Comparison of ENCODE assay signal across 8 cellular contexts in the genomic region with DNA sequence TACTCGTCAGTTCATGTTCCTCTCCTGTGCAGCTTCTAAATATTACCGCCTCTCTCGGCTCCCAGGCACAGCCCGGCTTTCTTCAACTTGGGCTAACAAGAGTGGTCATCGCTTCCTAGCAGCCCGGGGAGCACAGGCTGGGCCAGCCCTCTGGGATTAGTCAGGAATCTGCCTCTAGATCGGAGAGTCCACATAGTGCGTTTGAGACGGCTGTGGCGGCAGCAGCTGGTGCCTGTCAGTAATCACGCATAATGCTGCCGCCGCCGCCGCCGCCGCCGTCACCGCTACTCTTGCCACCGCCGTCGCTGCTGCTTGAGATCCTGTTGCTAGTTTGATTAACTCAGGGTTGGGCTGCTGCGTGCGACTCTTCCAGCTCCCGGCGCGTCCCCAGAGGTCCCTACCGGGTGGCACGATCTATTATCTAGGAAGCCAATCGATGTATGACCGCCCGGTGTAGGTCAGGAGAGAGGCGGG. TPM values are rescaled to one million over a fixed set of nuclear protein-coding genes. Genes with fewer than 3 reads are reported as not detected.
DNase-seq lines count a peak whose midpoint lies in the region; ATAC-seq and TF ChIP-seq lines count a peak whose summit lies in the region.

A gene (minus strand): TSS at position 230 of the 474 bp plus-strand sequence. CDS start 233 bp downstream, outside the sequence.

- no peak within 1 kb of the TSS for H3K4me3 Mint-ChIP-seq in activated T-helper 17 cell treated with anti-CD3 and anti-CD28 coated beads, Interleukin-2, amount 50 U/mL, for 72 hours

- peak within 1 kb of the TSS; percentile 16; the same call in 1 of the 2 replicates for H3K4me3 ChIP-seq in iPS-18c (ENCODE audit: insufficient read depth, low read depth, low read length)

- H3K36me3 Mint-ChIP-seq in activated T-helper 17 cell treated with anti-CD3 and anti-CD28 coated beads, Interleukin-2, amount 50 U/mL, for 72 hours (ENCODE audit: low read depth), result no peaks in the 10 kb centered on the region

- no peaks in the 10 kb centered on the region for H3K9me3 Mint-ChIP-seq in activated T-helper 17 cell treated with anti-CD3 and anti-CD28 coated beads, Interleukin-2, amount 50 U/mL, for 72 hours

- H3K9me3 ChIP-seq in iPS-18c (ENCODE audit: control insufficient read depth, insufficient read depth, low read length), result no peaks in the 10 kb centered on the region

- ATAC-seq in activated T-helper 17 cell treated with anti-CD3 and anti-CD28 coated beads, Interleukin-2, amount 50 U/mL, for 72 hours (replicated peaks), result peak; percentile 28
- ATAC-seq in GM21529 (IDR thresholded peaks at IDR 0.05; ENCODE audit: unreplicated experiment) (no peak), GM18505 (IDR thresholded peaks at IDR 0.05; ENCODE audit: unreplicated experiment) (no peak)

- peaks cover 50% of the 10 kb centered on the region for H3K27me3 Mint-ChIP-seq in activated T-helper 17 cell treated with anti-CD3 and anti-CD28 coated beads, Interleukin-2, amount 50 U/mL, for 72 hours

- TF ChIP-seq POLR2A in GM18505 (IDR thresholded peaks at IDR 0.05; ENCODE audit: borderline replicate concordance, extremely low read depth, insufficient read depth, insufficient read length), result no peak

- DNase-seq in stimulated activated CD4-positive, alpha-beta T cell treated with anti-CD3 and anti-CD28 coated beads, Interleukin-12 subunit alpha, Interleukin-12 subunit beta, amount 100 ng/mL, for 4 hours, result peak; percentile 8
- DNase-seq in stimulated activated CD4-positive, alpha-beta T cell treated with anti-CD3 and anti-CD28 coated beads, Interleukin-4, amount 100 ng/mL, for 24 hours, result no peak
- peak; percentile 1 for DNase-seq in stimulated activated CD8-positive, alpha-beta memory T cell treated with anti-CD3 and anti-CD28 coated beads, Interleukin-4, amount 100 ng/mL, for 24 hours (ENCODE audit: low read depth)
- DNase-seq in GM19240 (ENCODE audit: insufficient read length, low spot score), result no peak

- no peak within 1 kb of the TSS for H3K27ac Mint-ChIP-seq in activated T-helper 17 cell treated with anti-CD3 and anti-CD28 coated beads, Interleukin-2, amount 50 U/mL, for 72 hours

- no peaks in the 10 kb centered on the region for H3K4me1 Mint-ChIP-seq in activated T-helper 17 cell treated with anti-CD3 and anti-CD28 coated beads, Interleukin-2, amount 50 U/mL, for 72 hours

RNA-seq across cellular contexts. Expression of the gene that starts here (rescaled TPM):
- total RNA-seq in activated T-helper 17 cell treated with anti-CD3 and anti-CD28 coated beads, Interleukin-2, amount 50 U/mL, for 72 hours, result not detected

Comparison
In these comparisons a context has a peak if more than half of its experiments do, and no peak if none do; other contexts are left out.
1. DNase-seq: peak in stimulated activated CD4-positive, alpha-beta T cell treated with anti-CD3 and anti-CD28 coated beads, Interleukin-12 subunit alpha, Interleukin-12 subunit beta, amount 100 ng/mL, for 4 hours (single experiment) and stimulated activated CD8-positive, alpha-beta memory T cell treated with anti-CD3 and anti-CD28 coated beads, Interleukin-4, amount 100 ng/mL, for 24 hours (single experiment); none in stimulated activated CD4-positive, alpha-beta T cell treated with anti-CD3 and anti-CD28 coated beads, Interleukin-4, amount 100 ng/mL, for 24 hours (single experiment) and GM19240 (single experiment).
2. Peak in ATAC-seq in activated T-helper 17 cell treated with anti-CD3 and anti-CD28 coated beads, Interleukin-2, amount 50 U/mL, for 72 hours; RNA of the gene not detected or under 1 TPM.